21 cellular contexts compared by ENCODE assay signal in the genomic region with DNA sequence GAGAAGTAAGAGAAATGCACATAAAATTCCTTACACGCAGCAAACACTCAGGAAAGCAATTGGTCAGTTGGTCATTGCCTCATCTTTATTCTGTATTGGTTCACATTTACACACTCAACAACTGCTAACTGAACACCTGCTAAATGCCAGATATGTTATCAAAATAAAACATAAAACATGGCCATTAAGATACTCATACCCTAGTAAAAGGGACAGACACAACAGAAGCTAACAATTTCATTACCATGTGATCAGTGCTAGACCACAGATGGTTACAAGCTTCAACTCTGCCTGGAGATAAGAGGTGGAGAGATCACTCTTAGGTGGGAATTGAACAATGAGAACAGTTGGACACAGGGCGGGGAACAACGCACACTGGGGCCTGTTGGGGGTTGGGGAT.
"Had no signal": no experiment of that assay in that cellular context is flagged by ENCODE, and none has a peak within 500 bp of the region (broad histone marks: within the 10 kb centered on the region; RNA-seq: fewer than 3 reads in every experiment).

No MANE protein-coding gene starts in this region.

- H3K9ac ChIP-seq: KMS-11 had no signal

- H3K27ac ChIP-seq: adrenal gland, KMS-11, WERI-Rb-1 had no signal

- H3K4me1 ChIP-seq: adrenal gland had no signal

- H3K4me3 ChIP-seq: adrenal gland had no signal

- H3K36me3 ChIP-seq: adrenal gland, WERI-Rb-1 had no signal

- ATAC-seq: activated CD4-positive, alpha-beta T cell treated with anti-CD3 and anti-CD28 coated beads for 36 hours; T-cell had no signal

- H3K27me3 ChIP-seq: adrenal gland had no signal

- H3K9me3 ChIP-seq: adrenal gland had no signal

- DNase-seq: activated CD4-positive, alpha-beta memory T cell treated with anti-CD3 and anti-CD28 coated beads, Interleukin-2, amount 10 ng/mL, durations not matched to agents 7 days and 5 days; activated CD4-positive, alpha-beta T cell treated with anti-CD3 and anti-CD28 coated beads for 36 hours; activated CD4-positive, alpha-beta T cell treated with anti-CD3 and anti-CD28 coated beads, Interleukin-2, amount 50 U/mL, for 1 hour; activated naive CD4-positive, alpha-beta T cell treated with anti-CD3 and anti-CD28 coated beads, Interleukin-2, amount 50 U/mL, for 16 hours; activated naive CD8-positive, alpha-beta T cell treated with anti-CD3 and anti-CD28 coated beads, Interleukin-2, amount 10 ng/mL, durations not matched to agents 7 days and 5 days; activated T-cell treated with anti-CD3 and anti-CD28 coated beads for 4 hours; adrenal gland; anterior cingulate cortex; cerebellar nuclear complex; MM.1S; NCI-H1105; NCI-H1436; NCI-H1694 treated with DMSO at 0.1 percent for 48 hours; NCI-H2029 treated with DMSO at 0.1 percent for 48 hours; NCI-H510A treated with DMSO at 0.1 percent for 48 hours; SIG-M5; T-cell; T-helper 2 cell; T1000; WERI-Rb-1 had no signal

- H3K4me2 ChIP-seq: KMS-11 had no signal
